ENCODE assay signal across 36 cellular contexts in the genomic region with DNA sequence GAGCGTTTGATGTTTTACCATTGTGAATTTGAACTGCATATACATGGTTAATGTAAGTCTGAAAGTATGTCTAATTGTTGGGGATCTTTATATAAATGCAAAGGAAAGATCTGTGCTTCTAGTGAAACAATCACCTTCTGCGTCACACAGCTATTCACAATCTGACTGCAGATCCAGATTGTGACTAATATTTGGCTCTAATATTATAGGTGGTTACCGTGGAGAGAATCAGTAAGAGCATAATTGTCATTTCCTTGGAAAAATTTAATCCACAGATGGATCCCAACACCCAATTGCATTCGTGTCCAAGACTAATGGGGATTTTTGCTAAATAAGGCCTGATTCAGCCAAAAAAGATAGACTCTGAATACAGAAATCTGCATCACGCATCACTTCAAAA. TPM values are rescaled to one million over a fixed set of nuclear protein-coding genes. Genes with fewer than 3 reads are reported as not detected.
"Had no signal": no experiment of that assay in that cellular context is flagged by ENCODE, and none has a peak within 500 bp of the region (broad histone marks: within the 10 kb centered on the region; RNA-seq: fewer than 3 reads in every experiment).

No MANE protein-coding gene starts in this region.

- H3K4me3 ChIP-seq: adrenal gland, body of pancreas, cardiac muscle cell, esophagus muscularis mucosa, left lung, lower lobe of right lung, ovary, right atrium auricular region, smooth muscle cell, stomach, tibial nerve had no signal

- FAIRE-seq: islet of Langerhans, TTC549 had no signal

- H3K4me2 ChIP-seq: smooth muscle cell had no signal

- H3K36me3 ChIP-seq: adrenal gland, cardiac muscle cell, esophagus muscularis mucosa, heart right ventricle, left lung, lower lobe of right lung, neutrophil, ovary, right atrium auricular region, stomach, tibial nerve had no signal

- H3K27ac Mint-ChIP-seq: activated naive CD4-positive, alpha-beta T cell treated with anti-CD3 and anti-CD28 coated beads for 36 hours; activated naive CD8-positive, alpha-beta T cell treated with anti-CD3 and anti-CD28 coated beads for 36 hours; activated T-helper 1 cell treated with anti-CD3 and anti-CD28 coated beads, Interleukin-12 subunit alpha, Interleukin-12 subunit beta, Interleukin-2, Interleukin-4 antibody, amounts not matched to agents 30 ng/mL and 10 ng/mL and 1 ng/mL, durations not matched to agents 14 hours and 24 hours and 36 hours; endodermal cell; nephron; stimulated activated memory B cell treated with anti-CD40 and anti-IgM and Interleukin-4, amounts not matched to agents 10 μg/mL and 1 μg/mL and 100 μg/mL, for 72 hours; T-helper 1 cell treated with Interleukin-12 subunit alpha and Interleukin-12 subunit beta and Interleukin-4 antibody, amounts not matched to agents 30 μg/mL and 1 μg/mL, for 36 hours had no signal

- H3K4me3 Mint-ChIP-seq: activated naive CD4-positive, alpha-beta T cell treated with anti-CD3 and anti-CD28 coated beads for 36 hours; activated naive CD8-positive, alpha-beta T cell treated with anti-CD3 and anti-CD28 coated beads for 36 hours; activated T-helper 1 cell treated with anti-CD3 and anti-CD28 coated beads, Interleukin-12 subunit alpha, Interleukin-12 subunit beta, Interleukin-2, Interleukin-4 antibody, amounts not matched to agents 30 ng/mL and 10 ng/mL and 1 ng/mL, durations not matched to agents 14 hours and 24 hours and 36 hours; endodermal cell; stimulated activated memory B cell treated with anti-CD40 and anti-IgM and Interleukin-4, amounts not matched to agents 10 μg/mL and 1 μg/mL and 100 μg/mL, for 72 hours; T-helper 1 cell treated with Interleukin-12 subunit alpha and Interleukin-12 subunit beta and Interleukin-4 antibody, amounts not matched to agents 30 μg/mL and 1 μg/mL, for 36 hours had no signal

- H3K4me1 ChIP-seq: foreskin keratinocyte had no signal

- H3K9me3 ChIP-seq: adrenal gland, body of pancreas, esophagus muscularis mucosa, heart right ventricle, left lung, lower lobe of right lung, neutrophil, ovary, right atrium auricular region, stomach, tibial nerve had no signal

- H3K9me3 Mint-ChIP-seq: activated naive CD4-positive, alpha-beta T cell treated with anti-CD3 and anti-CD28 coated beads for 36 hours; activated naive CD8-positive, alpha-beta T cell treated with anti-CD3 and anti-CD28 coated beads for 36 hours; activated T-helper 1 cell treated with anti-CD3 and anti-CD28 coated beads, Interleukin-12 subunit alpha, Interleukin-12 subunit beta, Interleukin-2, Interleukin-4 antibody, amounts not matched to agents 30 ng/mL and 10 ng/mL and 1 ng/mL, durations not matched to agents 14 hours and 24 hours and 36 hours; nephron; stimulated activated memory B cell treated with anti-CD40 and anti-IgM and Interleukin-4, amounts not matched to agents 10 μg/mL and 1 μg/mL and 100 μg/mL, for 72 hours; T-helper 1 cell treated with Interleukin-12 subunit alpha and Interleukin-12 subunit beta and Interleukin-4 antibody, amounts not matched to agents 30 μg/mL and 1 μg/mL, for 36 hours had no signal

- ATAC-seq: body of pancreas; foreskin keratinocyte; heart right ventricle; left lung; lower lobe of right lung; stimulated activated memory B cell treated with anti-CD40 and anti-IgM and Interleukin-4, amounts not matched to agents 10 μg/mL and 1 μg/mL and 100 μg/mL, for 72 hours had no signal

- H3K27me3 ChIP-seq: esophagus muscularis mucosa, heart right ventricle, neutrophil, ovary, right atrium auricular region had no signal

- DNase-seq: activated CD4-positive, alpha-beta T cell treated with anti-CD3 and anti-CD28 coated beads for 48 hours; activated CD4-positive, alpha-beta T cell treated with anti-CD3 and anti-CD28 coated beads, Interleukin-2, amount 50 U/mL, for 48 hours; activated CD8-positive, alpha-beta memory T cell treated with anti-CD3 and anti-CD28 coated beads, Interleukin-2, amount 50 U/mL, for 4 hours; activated effector memory CD4-positive, alpha-beta T cell treated with anti-CD3 and anti-CD28 coated beads, Interleukin-2, amount 50 U/mL, for 16 hours; activated naive CD4-positive, alpha-beta T cell treated with anti-CD3 and anti-CD28 coated beads for 36 hours; activated naive CD8-positive, alpha-beta T cell treated with anti-CD3 and anti-CD28 coated beads for 36 hours; activated T-cell treated with anti-CD3 and anti-CD28 coated beads, Interleukin-2, amount 50 U/mL, for 1 hour; adrenal gland; aorta; body of pancreas; cortex of kidney; endodermal cell; foreskin keratinocyte; heart right ventricle; left lung; lower lobe of right lung; ovary; stimulated activated CD4-positive, alpha-beta T cell treated with anti-CD3 and anti-CD28 coated beads, Interleukin-1b, Interleukin-23, amount 100 ng/mL, for 48 hours; stimulated activated CD4-positive, alpha-beta T cell treated with anti-CD3 and anti-CD28 coated beads, Interleukin-4, amount 100 ng/mL, for 4 hours; stimulated activated CD8-positive, alpha-beta memory T cell treated with anti-CD3 and anti-CD28 coated beads, Interleukin-4, amount 100 ng/mL, for 48 hours; stomach; T-helper 9 cell had no signal

- H3K36me3 Mint-ChIP-seq: activated naive CD8-positive, alpha-beta T cell treated with anti-CD3 and anti-CD28 coated beads for 36 hours; stimulated activated memory B cell treated with anti-CD40 and anti-IgM and Interleukin-4, amounts not matched to agents 10 μg/mL and 1 μg/mL and 100 μg/mL, for 72 hours had no signal

- H3K27ac ChIP-seq: adrenal gland, body of pancreas, cardiac muscle cell, esophagus muscularis mucosa, foreskin keratinocyte, left lung, lower lobe of right lung, neutrophil, ovary, right atrium auricular region, stomach, tibial nerve, VCaP had no signal

RNA-seq across cellular contexts. Expression of a gene that starts 2.8 kb away (rescaled TPM):
- total RNA-seq: activated CD8-positive, alpha-beta memory T cell treated with anti-CD3 and anti-CD28 coated beads for 36 hours; activated naive CD4-positive, alpha-beta T cell treated with anti-CD3 and anti-CD28 coated beads for 36 hours; activated naive CD8-positive, alpha-beta T cell treated with anti-CD3 and anti-CD28 coated beads for 36 hours; activated T-helper 1 cell treated with anti-CD3 and anti-CD28 coated beads, Interleukin-12 subunit alpha, Interleukin-12 subunit beta, Interleukin-2, Interleukin-4 antibody, amounts not matched to agents 30 ng/mL and 10 ng/mL and 1 ng/mL, durations not matched to agents 14 hours and 24 hours and 36 hours had no signal
- polyA plus RNA-seq: cardiac muscle cell had no signal
